Comparison of ENCODE assay signal across 1 cellular context in the genomic region with DNA sequence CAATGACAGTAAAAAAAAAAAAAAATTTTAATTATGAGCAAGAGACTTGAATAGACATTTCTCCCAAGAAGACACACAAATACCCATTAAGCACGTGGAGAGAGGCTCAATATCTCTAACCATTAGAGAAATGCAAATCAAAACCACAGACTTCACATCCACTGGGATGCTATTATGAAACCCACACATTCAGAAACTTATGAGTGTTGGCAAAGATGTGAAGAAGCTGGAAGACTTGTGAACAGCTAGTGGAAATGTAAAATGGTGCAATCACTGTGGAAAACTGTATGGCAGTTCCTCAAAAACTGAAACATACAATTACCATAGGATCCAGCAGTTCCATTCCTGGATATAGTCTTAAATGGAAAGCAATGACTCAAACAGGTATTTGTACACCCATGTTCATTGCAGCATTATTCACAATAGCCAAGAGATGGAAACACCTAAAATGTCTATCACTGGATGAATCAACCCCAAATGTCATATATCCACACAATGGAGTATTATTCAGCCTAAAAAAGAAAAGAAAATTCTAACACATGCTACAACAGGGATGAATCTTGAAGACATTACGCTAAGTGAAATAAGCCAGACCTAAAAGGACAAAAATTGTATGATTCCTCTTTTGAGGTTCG.
TF ChIP-seq lines count a peak whose summit lies in the region.

No MANE protein-coding gene starts in this region.

TF ChIP-seq in IMR-90, 13 proteins besides CTCF, POLR2A, EP300 and RAD21:
- TF ChIP-seq RFX5 (IDR thresholded peaks at IDR 0.05; ENCODE audit: low read depth, low read length) (no peak), CEBPB (IDR thresholded peaks at IDR 0.05; ENCODE audit: low read depth, low read length) (peak; percentile 22; the same call in 1 of the 2 replicates)
TF ChIP-seq in IMR-90: peak in this region for 1.
